In the genomic region with DNA sequence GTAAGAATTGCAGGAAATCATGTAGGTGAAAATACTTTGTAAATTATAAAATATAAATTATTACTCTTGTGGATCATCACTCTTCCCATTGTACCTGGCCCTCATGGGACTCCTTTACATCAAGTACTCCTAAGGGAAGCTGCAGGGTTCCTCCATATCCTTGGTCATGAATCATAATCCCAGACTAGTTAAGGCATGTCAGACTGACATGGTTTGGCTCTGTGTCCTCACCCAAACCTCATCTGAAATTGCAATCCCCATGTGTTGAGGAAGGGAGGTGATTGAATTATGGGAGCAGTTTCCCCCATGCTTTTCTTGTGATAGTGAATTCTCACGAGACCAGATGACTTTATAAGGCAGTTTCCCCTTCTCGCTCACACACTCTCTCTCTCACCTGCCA, we compare ENCODE assay signal across 23 cellular contexts.
DNase-seq lines count a peak whose midpoint lies in the region; ATAC-seq and TF ChIP-seq lines count a peak whose summit lies in the region.
"Had no signal": no experiment of that assay in that cellular context is flagged by ENCODE, and none has a peak within 500 bp of the region (broad histone marks: within the 10 kb centered on the region; RNA-seq: fewer than 3 reads in every experiment).

No MANE protein-coding gene starts in this region.

- peaks cover 2 to 5% of the 10 kb centered on the region in 2 donors for H3K4me1 Mint-ChIP-seq in stimulated activated naive B cell treated with anti-CD40 and anti-IgM and Interleukin-4, amounts not matched to agents 10 μg/mL and 1 μg/mL and 100 μg/mL, for 72 hours
- H3K4me1 Mint-ChIP-seq in CD4-positive, alpha-beta T cell (ENCODE audit: low read depth), result no peaks in the 10 kb centered on the region
- H3K4me1 Mint-ChIP-seq: CD4-positive, alpha-beta memory T cell had no signal

- no peak overlapping the region for H2AFZ ChIP-seq in neural cell (ENCODE audit: low read depth, low read length)
- H2AFZ ChIP-seq: GM23248 had no signal

- no peak overlapping the region for H3K27ac Mint-ChIP-seq in stimulated activated naive B cell treated with anti-CD40 and anti-IgM and Interleukin-4, amounts not matched to agents 10 μg/mL and 1 μg/mL and 100 μg/mL, for 72 hours
- no peak overlapping the region for H3K27ac Mint-ChIP-seq in CD4-positive, alpha-beta T cell
- H3K27ac Mint-ChIP-seq: CD4-positive, alpha-beta memory T cell; H9; HFFc6 had no signal

- no peak for TF ChIP-seq CTCF in DOHH2 (IDR thresholded peaks at IDR 0.05; ENCODE audit: low read depth, low read length, poor library complexity, severe bottlenecking)
- no peak for TF ChIP-seq CTCF in RWPE2 (IDR thresholded peaks at IDR 0.05; ENCODE audit: poor library complexity, severe bottlenecking)
- no peak for TF ChIP-seq CTCF in epithelial cell of esophagus (IDR thresholded peaks at IDR 0.05; ENCODE audit: insufficient read depth, low read depth, low read length, missing control alignments)
- TF ChIP-seq CTCF in neural cell (IDR thresholded peaks at IDR 0.05; ENCODE audit: poor library complexity, severe bottlenecking), result no peak
- no peak for TF ChIP-seq CTCF in CD4-positive, alpha-beta T cell (IDR thresholded peaks at IDR 0.05)

- no peak overlapping the region for H3K4me3 Mint-ChIP-seq in stimulated activated naive B cell treated with anti-CD40 and anti-IgM and Interleukin-4, amounts not matched to agents 10 μg/mL and 1 μg/mL and 100 μg/mL, for 72 hours
- H3K4me3 Mint-ChIP-seq in CD4-positive, alpha-beta T cell, result no peak overlapping the region
- H3K4me3 Mint-ChIP-seq: CD14-positive monocyte; CD4-positive, alpha-beta memory T cell; H9; HFFc6 had no signal

- peaks cover 5% of the 10 kb centered on the region; the same call in 1 of the 2 replicates for H3K9me3 ChIP-seq in DOHH2 (ENCODE audit: control insufficient read depth, insufficient read depth, low read length)
- no peaks in the 10 kb centered on the region for H3K9me3 ChIP-seq in RWPE2 (ENCODE audit: severe bottlenecking)
- no peaks in the 10 kb centered on the region for H3K9me3 ChIP-seq in neural cell (ENCODE audit: low read length)
- no peaks in the 10 kb centered on the region for H3K9me3 ChIP-seq in CD4-positive, alpha-beta T cell (ENCODE audit: control insufficient read depth, low read length)
- H3K9me3 ChIP-seq: A549, BE2C had no signal

- H3K9me3 Mint-ChIP-seq in stimulated activated naive B cell treated with anti-CD40 and anti-IgM and Interleukin-4, amounts not matched to agents 10 μg/mL and 1 μg/mL and 100 μg/mL, for 72 hours, result peaks cover 0 to 2% of the 10 kb centered on the region in 2 donors
- no peaks in the 10 kb centered on the region for H3K9me3 Mint-ChIP-seq in CD4-positive, alpha-beta T cell
- H3K9me3 Mint-ChIP-seq: CD4-positive, alpha-beta memory T cell had no signal

- TF ChIP-seq EP300 in neural cell (conservative IDR thresholded peaks at IDR 0.05; ENCODE audit: poor library complexity, severe bottlenecking), result no peak

- H4K20me1 ChIP-seq in DOHH2 (ENCODE audit: control insufficient read depth, insufficient read depth, low read depth, low read length) (no peaks in the 10 kb centered on the region), neural cell (ENCODE audit: insufficient read depth) (no peaks in the 10 kb centered on the region)
- H4K20me1 ChIP-seq: BLaER1 treated with 17β-estradiol and CSF1 and Interleukin-3, amounts not matched to agents 10 nM and 100 nM had no signal

- no peak overlapping the region for H3K4me3 ChIP-seq in DOHH2 (ENCODE audit: low read length)
- no peak overlapping the region for H3K4me3 ChIP-seq in RWPE2 (ENCODE audit: severe bottlenecking)
- no peak overlapping the region for H3K4me3 ChIP-seq in epithelial cell of esophagus (ENCODE audit: low read length)
- H3K4me3 ChIP-seq in neural cell (ENCODE audit: low read length), result peak overlapping the region; percentile 34
- H3K4me3 ChIP-seq: A549; BLaER1 treated with 17β-estradiol and CSF1 and Interleukin-3, amounts not matched to agents 10 nM and 100 nM; GM23248 had no signal

- H3K36me3 ChIP-seq in DOHH2 (ENCODE audit: control insufficient read depth, low read length) (no peaks in the 10 kb centered on the region; the same call in 1 of the 2 replicates), RWPE2 (ENCODE audit: low read depth) (no peaks in the 10 kb centered on the region), neural cell (ENCODE audit: insufficient read depth, low read length) (no peaks in the 10 kb centered on the region)
- H3K36me3 ChIP-seq: BE2C; BLaER1 treated with 17β-estradiol and CSF1 and Interleukin-3, amounts not matched to agents 10 nM and 100 nM had no signal

- CTCF ChIA-PET in HEK293T (lab: Yijun Ruan, JAX), result no interaction called here
- CTCF ChIA-PET in CD4-positive, alpha-beta T cell (lab: Charles Lee), result no interaction called here

- intact Hi-C loops in CD4-positive, alpha-beta T cell (cut with DNase I, micrococcal nuclease), result no loop called here

- H3K27ac ChIP-seq in DOHH2 (ENCODE audit: low read depth, low read length) (no peak overlapping the region), RWPE2 (ENCODE audit: poor library complexity, severe bottlenecking) (no peak overlapping the region), neural cell (ENCODE audit: low read length) (peak overlapping the region; percentile 76)
- H3K27ac ChIP-seq in CD4-positive, alpha-beta T cell (ENCODE audit: low read depth, low read length), result no peak overlapping the region
- H3K27ac ChIP-seq: A549; BLaER1 treated with 17β-estradiol and CSF1 and Interleukin-3, amounts not matched to agents 10 nM and 100 nM; GM23248 had no signal

- no peak for TF ChIP-seq RAD21 in neural cell (conservative IDR thresholded peaks at IDR 0.05)

- H3K4me1 ChIP-seq in DOHH2 (ENCODE audit: control insufficient read depth, low read length), result peaks cover 67% of the 10 kb centered on the region
- H3K4me1 ChIP-seq in RWPE2 (ENCODE audit: insufficient read depth, poor library complexity, severe bottlenecking), result peaks cover 3% of the 10 kb centered on the region
- H3K4me1 ChIP-seq: A549, BE2C had no signal

- H3K27me3 ChIP-seq in DOHH2 (ENCODE audit: control insufficient read depth, low read length) (no peaks in the 10 kb centered on the region), RWPE2 (ENCODE audit: insufficient read depth, poor library complexity, severe bottlenecking) (no peaks in the 10 kb centered on the region), neural cell (ENCODE audit: insufficient read depth, low read depth, low read length) (no peaks in the 10 kb centered on the region)
- H3K27me3 ChIP-seq in CD4-positive, alpha-beta T cell (ENCODE audit: control insufficient read depth, insufficient read depth, low read length), result no peaks in the 10 kb centered on the region
- H3K27me3 ChIP-seq: BE2C; BLaER1 treated with 17β-estradiol and CSF1 and Interleukin-3, amounts not matched to agents 10 nM and 100 nM had no signal

- DNase-seq in RWPE2 (ENCODE audit: low spot score) (no peak), epithelial cell of esophagus (ENCODE audit: low read depth) (peak; percentile 51), HEK293T (ENCODE audit: extremely low spot score) (no peak)
- no peak for DNase-seq in stimulated activated naive B cell treated with anti-CD40 and anti-IgM and Interleukin-4, amounts not matched to agents 10 μg/mL and 1 μg/mL and 100 μg/mL, for 72 hours
- DNase-seq in CD4-positive, alpha-beta T cell, result no peak
- DNase-seq: 8988T; ACHN; AML-193; BE2C; Calu3; CD4-positive, alpha-beta memory T cell; COR-L47; DMS53; DMS79 treated with DMSO at 0.1 percent for 48 hours; GM23248; H9; HFFc6 had no signal

- H3K27me3 Mint-ChIP-seq in stimulated activated naive B cell treated with anti-CD40 and anti-IgM and Interleukin-4, amounts not matched to agents 10 μg/mL and 1 μg/mL and 100 μg/mL, for 72 hours, result peaks cover 0 to 3% of the 10 kb centered on the region in 2 donors
- H3K27me3 Mint-ChIP-seq in CD4-positive, alpha-beta T cell, result peaks cover 5% of the 10 kb centered on the region

- H3F3A ChIP-seq in DOHH2 (ENCODE audit: control insufficient read depth, insufficient read depth) (no peaks in the 10 kb centered on the region), neural cell (ENCODE audit: insufficient read depth, low read length, poor library complexity, severe bottlenecking) (no peaks in the 10 kb centered on the region)

- POLR2A ChIA-PET in HEK293T (lab: Yijun Ruan, JAX), result no interaction called here
- POLR2A ChIA-PET in CD4-positive, alpha-beta T cell (lab: Charles Lee), result no interaction called here

- no peak overlapping the region for H3K9ac ChIP-seq in neural cell (ENCODE audit: low read length)
- H3K9ac ChIP-seq: BLaER1 treated with 17β-estradiol and CSF1 and Interleukin-3, amounts not matched to agents 10 nM and 100 nM; GM23248 had no signal

- H3K79me2 ChIP-seq in DOHH2 (ENCODE audit: control insufficient read depth, low read length) (no peaks in the 10 kb centered on the region), neural cell (replicated peaks; ENCODE audit: insufficient read depth, low read length) (no peaks in the 10 kb centered on the region)

- H3K9me2 ChIP-seq in DOHH2 (replicated peaks; ENCODE audit: control insufficient read depth, low read length), result no peaks in the 10 kb centered on the region
- H3K9me2 ChIP-seq in neural cell (ENCODE audit: insufficient read depth, low read length), result no peaks in the 10 kb centered on the region

- H3K4me2 ChIP-seq in DOHH2 (ENCODE audit: low read length), result 0 out of 2 replicates have a peak overlapping the region, but pooled peaks have one; percentile 7
- H3K4me2 ChIP-seq in neural cell (ENCODE audit: low read length), result no peak overlapping the region
- H3K4me2 ChIP-seq: A549; BLaER1 treated with 17β-estradiol and CSF1 and Interleukin-3, amounts not matched to agents 10 nM and 100 nM had no signal

- no peaks in the 10 kb centered on the region for H3K36me3 Mint-ChIP-seq in stimulated activated naive B cell treated with anti-CD40 and anti-IgM and Interleukin-4, amounts not matched to agents 10 μg/mL and 1 μg/mL and 100 μg/mL, for 72 hours
- no peaks in the 10 kb centered on the region for H3K36me3 Mint-ChIP-seq in CD4-positive, alpha-beta T cell (ENCODE audit: low read depth)
- H3K36me3 Mint-ChIP-seq: CD14-positive monocyte; CD4-positive, alpha-beta memory T cell had no signal

- ATAC-seq in RWPE2 (ENCODE audit: low read depth), result peak; percentile 87
- ATAC-seq in stimulated activated naive B cell treated with anti-CD40 and anti-IgM and Interleukin-4, amounts not matched to agents 10 μg/mL and 1 μg/mL and 100 μg/mL, for 72 hours (replicated peaks), result no peak
- ATAC-seq in CD4-positive, alpha-beta T cell (ENCODE audit: poor library complexity), result no peak
- ATAC-seq: A549, HCT116 had no signal

TF ChIP-seq in neural cell, 6 proteins besides CTCF, POLR2A, EP300 and RAD21:
- TF ChIP-seq TAF1 (IDR thresholded peaks at IDR 0.05; ENCODE audit: low read depth) (no peak), POLR2AphosphoS5 (IDR thresholded peaks at IDR 0.05) (no peak), EZH2 (IDR thresholded peaks at IDR 0.05; ENCODE audit: borderline replicate concordance, insufficient read depth, low read length, poor library complexity, severe bottlenecking) (no peak), SMC3 (conservative IDR thresholded peaks at IDR 0.05; ENCODE audit: poor library complexity) (no peak)

TF ChIP-seq in HEK293T, 16 proteins besides CTCF, POLR2A, EP300 and RAD21 (continues in another document):
- TF ChIP-seq BHLHE40 (IDR thresholded peaks at IDR 0.05; ENCODE audit: borderline replicate concordance), result no peak
- TF ChIP-seq FOXK2 (IDR thresholded peaks at IDR 0.05), result no peak
- no peak for TF ChIP-seq LEF1 (IDR thresholded peaks at IDR 0.05; ENCODE audit: borderline replicate concordance)
- TF ChIP-seq ELF4 (IDR thresholded peaks at IDR 0.05), result no peak
- no peak for TF ChIP-seq HDGF (IDR thresholded peaks at IDR 0.05; ENCODE audit: borderline replicate concordance)
